Comparison of ENCODE assay signal across 1 cellular context in the genomic region with DNA sequence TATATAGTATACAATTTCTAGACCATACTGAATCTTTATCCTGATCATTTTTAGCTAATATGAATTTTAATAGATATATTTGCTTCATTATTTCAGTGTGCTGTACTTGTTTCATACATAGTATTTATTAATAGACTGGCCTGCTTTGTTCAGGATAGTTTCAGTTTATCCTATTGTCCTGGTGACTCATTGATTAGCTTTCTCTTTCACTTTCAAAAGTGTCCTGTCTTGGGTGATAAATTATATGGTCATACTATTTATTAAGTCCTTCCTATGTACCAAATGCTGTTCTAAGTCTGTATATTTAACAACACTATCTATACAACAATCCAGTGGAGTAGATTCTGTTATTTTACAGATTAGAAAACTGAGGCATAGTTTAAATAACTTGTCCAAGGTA.
TF ChIP-seq lines count a peak whose summit lies in the region.

No MANE protein-coding gene starts in this region.

TF ChIP-seq in HepG2, 621 proteins besides CTCF, POLR2A, EP300 and RAD21 (continued from another document):
- TF ChIP-seq, protein P1, sequence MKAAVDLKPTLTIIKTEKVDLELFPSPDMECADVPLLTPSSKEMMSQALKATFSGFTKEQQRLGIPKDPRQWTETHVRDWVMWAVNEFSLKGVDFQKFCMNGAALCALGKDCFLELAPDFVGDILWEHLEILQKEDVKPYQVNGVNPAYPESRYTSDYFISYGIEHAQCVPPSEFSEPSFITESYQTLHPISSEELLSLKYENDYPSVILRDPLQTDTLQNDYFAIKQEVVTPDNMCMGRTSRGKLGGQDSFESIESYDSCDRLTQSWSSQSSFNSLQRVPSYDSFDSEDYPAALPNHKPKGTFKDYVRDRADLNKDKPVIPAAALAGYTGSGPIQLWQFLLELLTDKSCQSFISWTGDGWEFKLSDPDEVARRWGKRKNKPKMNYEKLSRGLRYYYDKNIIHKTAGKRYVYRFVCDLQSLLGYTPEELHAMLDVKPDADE (CRISPR knock-in tag; IDR thresholded peaks at IDR 0.05), result no peak
- TF ChIP-seq BCL6 (CRISPR knock-in tag; IDR thresholded peaks at IDR 0.05) (no peak), PAF1 (CRISPR knock-in tag; IDR thresholded peaks at IDR 0.05) (no peak), ZNF160 (CRISPR knock-in tag; IDR thresholded peaks at IDR 0.05) (no peak), ZNF138 (CRISPR knock-in tag; IDR thresholded peaks at IDR 0.05; ENCODE audit: low read depth) (no peak), GFI1 (CRISPR knock-in tag; IDR thresholded peaks at IDR 0.05; ENCODE audit: borderline replicate concordance) (no peak), REPIN1 (CRISPR knock-in tag; IDR thresholded peaks at IDR 0.05; ENCODE audit: borderline replicate concordance, low read depth) (no peak), GABPA (IDR thresholded peaks at IDR 0.05; ENCODE audit: low read depth, low read length) (no peak), GABPA (CRISPR knock-in tag; IDR thresholded peaks at IDR 0.05; ENCODE audit: low read depth) (no peak), HIVEP1 (CRISPR knock-in tag; IDR thresholded peaks at IDR 0.05) (no peak), ZNF598 (CRISPR knock-in tag; IDR thresholded peaks at IDR 0.05; ENCODE audit: borderline replicate concordance) (no peak), ZMYM3 (CRISPR knock-in tag; IDR thresholded peaks at IDR 0.05) (no peak)
- TF ChIP-seq, protein P2, sequence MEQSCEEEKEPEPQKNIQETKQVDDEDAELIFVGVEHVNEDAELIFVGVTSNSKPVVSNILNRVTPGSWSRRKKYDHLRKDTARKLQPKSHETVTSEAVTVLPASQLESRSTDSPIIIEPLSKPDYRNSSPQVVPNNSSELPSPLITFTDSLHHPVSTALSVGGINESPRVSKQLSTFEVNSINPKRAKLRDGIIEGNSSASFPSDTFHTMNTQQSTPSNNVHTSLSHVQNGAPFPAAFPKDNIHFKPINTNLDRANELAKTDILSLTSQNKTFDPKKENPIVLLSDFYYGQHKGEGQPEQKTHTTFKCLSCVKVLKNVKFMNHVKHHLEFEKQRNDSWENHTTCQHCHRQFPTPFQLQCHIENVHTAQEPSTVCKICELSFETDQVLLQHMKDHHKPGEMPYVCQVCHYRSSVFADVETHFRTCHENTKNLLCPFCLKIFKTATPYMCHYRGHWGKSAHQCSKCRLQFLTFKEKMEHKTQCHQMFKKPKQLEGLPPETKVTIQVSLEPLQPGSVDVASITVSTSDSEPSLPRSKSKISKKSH (CRISPR knock-in tag; IDR thresholded peaks at IDR 0.05; ENCODE audit: borderline replicate concordance), result no peak
- TF ChIP-seq, protein P3, sequence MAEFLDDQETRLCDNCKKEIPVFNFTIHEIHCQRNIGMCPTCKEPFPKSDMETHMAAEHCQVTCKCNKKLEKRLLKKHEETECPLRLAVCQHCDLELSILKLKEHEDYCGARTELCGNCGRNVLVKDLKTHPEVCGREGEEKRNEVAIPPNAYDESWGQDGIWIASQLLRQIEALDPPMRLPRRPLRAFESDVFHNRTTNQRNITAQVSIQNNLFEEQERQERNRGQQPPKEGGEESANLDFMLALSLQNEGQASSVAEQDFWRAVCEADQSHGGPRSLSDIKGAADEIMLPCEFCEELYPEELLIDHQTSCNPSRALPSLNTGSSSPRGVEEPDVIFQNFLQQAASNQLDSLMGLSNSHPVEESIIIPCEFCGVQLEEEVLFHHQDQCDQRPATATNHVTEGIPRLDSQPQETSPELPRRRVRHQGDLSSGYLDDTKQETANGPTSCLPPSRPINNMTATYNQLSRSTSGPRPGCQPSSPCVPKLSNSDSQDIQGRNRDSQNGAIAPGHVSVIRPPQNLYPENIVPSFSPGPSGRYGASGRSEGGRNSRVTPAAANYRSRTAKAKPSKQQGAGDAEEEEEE (CRISPR knock-in tag; IDR thresholded peaks at IDR 0.05; ENCODE audit: borderline replicate concordance), result no peak
- TF ChIP-seq, protein P4, sequence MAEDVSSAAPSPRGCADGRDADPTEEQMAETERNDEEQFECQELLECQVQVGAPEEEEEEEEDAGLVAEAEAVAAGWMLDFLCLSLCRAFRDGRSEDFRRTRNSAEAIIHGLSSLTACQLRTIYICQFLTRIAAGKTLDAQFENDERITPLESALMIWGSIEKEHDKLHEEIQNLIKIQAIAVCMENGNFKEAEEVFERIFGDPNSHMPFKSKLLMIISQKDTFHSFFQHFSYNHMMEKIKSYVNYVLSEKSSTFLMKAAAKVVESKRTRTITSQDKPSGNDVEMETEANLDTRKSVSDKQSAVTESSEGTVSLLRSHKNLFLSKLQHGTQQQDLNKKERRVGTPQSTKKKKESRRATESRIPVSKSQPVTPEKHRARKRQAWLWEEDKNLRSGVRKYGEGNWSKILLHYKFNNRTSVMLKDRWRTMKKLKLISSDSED (CRISPR knock-in tag; IDR thresholded peaks at IDR 0.05), result no peak
